Comparison of ENCODE assay signal across 14 cellular contexts in genomic region chr14:75662966-75663365, GRCh38. TPM values are rescaled to one million over a fixed set of nuclear protein-coding genes. Genes with fewer than 3 reads are reported as not detected.
DNase-seq lines count a peak whose midpoint lies in the region; ATAC-seq, FAIRE-seq and TF ChIP-seq lines count a peak whose summit lies in the region.
"Had no signal": no experiment of that assay in that cellular context is flagged by ENCODE, and none has a peak within 500 bp of the region (broad histone marks: within the 10 kb centered on the region; RNA-seq: fewer than 3 reads in every experiment).

No MANE protein-coding gene starts in this region.

- CTCF ChIA-PET in CD8-positive, alpha-beta T cell (lab: Charles Lee): interaction anchor here (0.8 to 1.3 kb wide), 2 partner anchors 8 to 86 kb away, joined by 4 to 5 read pairs; no protein-coding TSS in a partner anchor
- CTCF ChIA-PET in endothelial cell of umbilical vein (lab: Charles Lee): interaction anchor here (1.2 to 1.9 kb wide), 3 partner anchors 47 to 319 kb away, joined by 3 to 9 read pairs (median 6); partner anchors contain the start of gene FLVCR2

- no peak overlapping the region for H3K27ac Mint-ChIP-seq in CD8-positive, alpha-beta T cell

- H2AFZ ChIP-seq in ACC112 (ENCODE audit: low read length, unreplicated experiment) (no peak overlapping the region), endothelial cell of umbilical vein (ENCODE audit: low read depth, low read length) (no peak overlapping the region)

- H3K4me3 ChIP-seq in ACC112 (ENCODE audit: low read depth, low read length) (peak overlapping the region; percentile 84), endothelial cell of umbilical vein (replicated peaks in 1 of 3; ENCODE audit: insufficient read depth in 1 of 3, low read depth in 1 of 3, low read length in 3 of 3) (peak overlapping the region in 1 of 3 experiments; percentile 46)
- H3K4me3 ChIP-seq in CD8-positive, alpha-beta T cell (ENCODE audit: low read depth, low read length): no peak overlapping the region
- H3K4me3 ChIP-seq: adrenal gland had no signal

- H3K4me2 ChIP-seq in endothelial cell of umbilical vein (ENCODE audit: insufficient read depth, low read length): peak overlapping the region; percentile 88

- no peak for DNase-seq in CD8-positive, alpha-beta T cell
- peak; percentile 61 for DNase-seq in RKO (ENCODE audit: low spot score)
- DNase-seq in endothelial cell of umbilical vein (ENCODE audit: low read depth, low spot score): peak; percentile 66
- no peak for DNase-seq in SHP77 (lab: John Stamatoyannopoulos, UW)
- DNase-seq in GM10266 (ENCODE audit: extremely low spot score): no peak
- no peak for DNase-seq in glomerular visceral epithelial cell (ENCODE audit: extremely low spot score)
- no peak for DNase-seq in GM12891 (ENCODE audit: insufficient read length, low spot score)
- DNase-seq: adrenal gland, glutamatergic neuron, midbrain, NCI-H2081 treated with DMSO at 0.1 percent for 48 hours, NCI-H526, RPMI8226 had no signal

- no peak for TF ChIP-seq CTCF in CD8-positive, alpha-beta T cell (IDR thresholded peaks at IDR 0.05)
- no peak for TF ChIP-seq CTCF in endothelial cell of umbilical vein (IDR thresholded peaks at IDR 0.05; ENCODE audit: extremely low read depth in 1 of 2, insufficient read depth in 1 of 2, low read depth in 1 of 2, low read length in 2 of 2)
- TF ChIP-seq CTCF in GM10266 (IDR thresholded peaks at IDR 0.05; ENCODE audit: control insufficient read depth, insufficient read depth, low read depth, missing control alignments): no peak

- ATAC-seq in CD8-positive, alpha-beta T cell: no peak

- FAIRE-seq in endothelial cell of umbilical vein (lab: Jason Lieb, UNC) (peak; percentile 52), GM12891 (lab: Jason Lieb, UNC) (no peak)

- TF ChIP-seq POLR2A in endothelial cell of umbilical vein (IDR thresholded peaks at IDR 0.05; ENCODE audit: low read depth, low read length): peak; percentile 34
- TF ChIP-seq POLR2A in GM12891 (IDR thresholded peaks at IDR 0.05; ENCODE audit: low read depth, low read length): no peak

- H3K4me1 Mint-ChIP-seq in CD8-positive, alpha-beta T cell (ENCODE audit: low read depth): peaks cover 30% of the 10 kb centered on the region

- peak overlapping the region; percentile 66 for H3K9ac ChIP-seq in endothelial cell of umbilical vein (replicated peaks; ENCODE audit: extremely low read depth, insufficient read depth, low read length)

- H3K36me3 ChIP-seq in ACC112 (ENCODE audit: insufficient read depth, low read length): peaks cover 13% of the 10 kb centered on the region
- no peaks in the 10 kb centered on the region for H3K36me3 ChIP-seq in CD8-positive, alpha-beta T cell (ENCODE audit: insufficient read depth, low read length)
- peaks cover 0 to 5% of the 10 kb centered on the region in 2 experiments for H3K36me3 ChIP-seq in endothelial cell of umbilical vein (ENCODE audit: control insufficient read depth in 2 of 2, extremely low read depth in 1 of 2, insufficient read depth in 2 of 2, low read length in 2 of 2)
- H3K36me3 ChIP-seq: adrenal gland had no signal

- H3K27me3 Mint-ChIP-seq in CD8-positive, alpha-beta T cell (ENCODE audit: low read depth): no peaks in the 10 kb centered on the region

- POLR2A ChIA-PET in CD8-positive, alpha-beta T cell (lab: Charles Lee): no interaction called here
- POLR2A ChIA-PET in endothelial cell of umbilical vein (lab: Charles Lee): no interaction called here

- peak overlapping the region; percentile 64 for H3K4me3 Mint-ChIP-seq in CD8-positive, alpha-beta T cell

- BruUV-seq in endothelial cell of umbilical vein (replicated peaks; lab: Mats Ljungman, UMichigan): no TSS peak

- H3K79me2 ChIP-seq in ACC112 (ENCODE audit: control insufficient read depth, insufficient read depth, low read length, unreplicated experiment) (peaks cover 43% of the 10 kb centered on the region), endothelial cell of umbilical vein (ENCODE audit: control insufficient read depth, insufficient read depth, low read length) (peaks cover 67% of the 10 kb centered on the region)

- H3K9me3 ChIP-seq in CD8-positive, alpha-beta T cell (ENCODE audit: low read length): no peaks in the 10 kb centered on the region
- H3K9me3 ChIP-seq in endothelial cell of umbilical vein (replicated peaks; ENCODE audit: control insufficient read depth, insufficient read depth, low read length): no peaks in the 10 kb centered on the region
- H3K9me3 ChIP-seq: adrenal gland had no signal

- dilution Hi-C loops in endothelial cell of umbilical vein (cut with MboI; ENCODE audit: extremely low pct_ligation_motif_present, low sequenced_read_pairs): no loop called here

- peak overlapping the region; percentile 5; the same call in 1 of the 2 replicates for H3K27ac ChIP-seq in ACC112 (ENCODE audit: low read depth, low read length)
- H3K27ac ChIP-seq in CD8-positive, alpha-beta T cell (ENCODE audit: low read depth, low read length): no peak overlapping the region
- H3K27ac ChIP-seq in endothelial cell of umbilical vein (ENCODE audit: insufficient read depth, low read depth, low read length): peak overlapping the region; percentile 71
- H3K27ac ChIP-seq: adrenal gland had no signal

- no peaks in the 10 kb centered on the region for H3K9me3 Mint-ChIP-seq in CD8-positive, alpha-beta T cell

- H3K36me3 Mint-ChIP-seq in CD8-positive, alpha-beta T cell: peaks cover 36% of the 10 kb centered on the region

- intact Hi-C loops in CD8-positive, alpha-beta T cell (cut with DNase I, micrococcal nuclease): loop anchor here (5.0 to 10.0 kb wide), 9 partner anchors 141 to 1442 kb away; partner anchors contain the start of genes ISCA2 (in 2 of the 2), NPC2 (in 2 of the 2), ACYP1 (in 1 of the 2) and ANGEL1 (in 1 of the 2)
- intact Hi-C loops in endothelial cell of umbilical vein (cut with micrococcal nuclease): loop anchor here (5.0 kb wide), 1 partner anchor 489 kb away; the partner anchor contains the start of gene GPATCH2L

- no peaks in the 10 kb centered on the region for H4K20me1 ChIP-seq in endothelial cell of umbilical vein (replicated peaks; ENCODE audit: control insufficient read depth, extremely low read depth, insufficient read depth, low read length)

- H3K9me1 ChIP-seq in endothelial cell of umbilical vein (replicated peaks; ENCODE audit: control insufficient read depth, extremely low read depth, insufficient read depth, low read length): no peaks in the 10 kb centered on the region

- H3K27me3 ChIP-seq in ACC112 (ENCODE audit: insufficient read depth, low read length) (no peaks in the 10 kb centered on the region), endothelial cell of umbilical vein (ENCODE audit: control insufficient read depth in 2 of 2, insufficient read depth in 2 of 2, low read length in 2 of 2) (no peaks in the 10 kb centered on the region)
- no peaks in the 10 kb centered on the region for H3K27me3 ChIP-seq in CD8-positive, alpha-beta T cell (ENCODE audit: insufficient read depth, low read length)
- H3K27me3 ChIP-seq: adrenal gland had no signal

- H3K4me1 ChIP-seq in ACC112 (ENCODE audit: control insufficient read depth, insufficient read depth, low read length, unreplicated experiment) (peaks cover 16% of the 10 kb centered on the region), endothelial cell of umbilical vein (ENCODE audit: control insufficient read depth, extremely low read depth, insufficient read depth, low read length) (peaks cover 33% of the 10 kb centered on the region)
- peaks cover 10% of the 10 kb centered on the region for H3K4me1 ChIP-seq in CD8-positive, alpha-beta T cell (ENCODE audit: insufficient read depth, low read length)

TF ChIP-seq in endothelial cell of umbilical vein, 7 proteins besides CTCF, POLR2A, EP300 and RAD21 (continues in another document):
- TF ChIP-seq FOS (IDR thresholded peaks at IDR 0.05; ENCODE audit: borderline replicate concordance, insufficient read depth, low read length): peak; percentile 71
- TF ChIP-seq GATA2 (IDR thresholded peaks at IDR 0.05; ENCODE audit: insufficient read depth, insufficient read length, low read depth, low read length): peak; percentile 58
- TF ChIP-seq JUN (IDR thresholded peaks at IDR 0.05; ENCODE audit: borderline replicate concordance, insufficient read depth, insufficient read length, low read depth): peak; percentile 22
- TF ChIP-seq MYC (IDR thresholded peaks at IDR 0.05; ENCODE audit: low read depth, low read length): no peak
- no peak for TF ChIP-seq EZH2 (IDR thresholded peaks at IDR 0.05; ENCODE audit: borderline replicate concordance, low read depth, low read length, severe bottlenecking)

TF ChIP-seq in GM12891, 5 proteins besides CTCF, POLR2A, EP300 and RAD21:
- no peak for TF ChIP-seq POU2F2 (IDR thresholded peaks at IDR 0.05; ENCODE audit: low read depth, low read length)
- no peak for TF ChIP-seq TAF1 (IDR thresholded peaks at IDR 0.05; ENCODE audit: low read depth, low read length)
- TF ChIP-seq PAX5 (IDR thresholded peaks at IDR 0.05; ENCODE audit: insufficient read depth, low read length, severe bottlenecking): no peak
- TF ChIP-seq SPI1 (IDR thresholded peaks at IDR 0.05; ENCODE audit: low read depth, low read length): no peak
- TF ChIP-seq POLR2AphosphoS5 (IDR thresholded peaks at IDR 0.05; ENCODE audit: low read depth, low read length): no peak

RNA-seq across cellular contexts. Expression of gene TTLL5, which starts 1.9 kb away (rescaled TPM):
- total RNA-seq in CD8-positive, alpha-beta T cell: 10 to 100 TPM; 17.6 to 17.7 TPM
- total RNA-seq in endothelial cell of umbilical vein: 70.0 and 93.6 TPM in 2 replicates
- 29.3 and 33.2 TPM in 2 replicates for polyA plus RNA-seq in endothelial cell of umbilical vein
- polyA plus RNA-seq in endothelial cell of umbilical vein (2011; cell fraction: cytosol; rRNA removed): 32.4 and 35.9 TPM in 2 replicates
- polyA plus RNA-seq in endothelial cell of umbilical vein (2011; cell fraction: nucleus; rRNA removed): 60.3 and 67.3 TPM in 2 replicates
- 35.4 and 50.2 TPM in 2 replicates for polyA plus RNA-seq in endothelial cell of umbilical vein (2012)
- 114 TPM in 2 replicates for polyA minus RNA-seq in endothelial cell of umbilical vein
- 31.9 TPM for polyA minus RNA-seq in endothelial cell of umbilical vein (2011; cell fraction: cytosol; rRNA and poly(A)+ RNA removed)
- polyA minus RNA-seq in endothelial cell of umbilical vein (2011; cell fraction: nucleus; rRNA and poly(A)+ RNA removed): 152 and 270 TPM in 2 replicates
- polyA plus RNA-seq in GM12891 (2012; ENCODE audit: low read depth, missing spikeins): 11.5 TPM

RNA-seq across cellular contexts. Expression of gene ERG28, which starts 2.3 kb away (rescaled TPM):
- total RNA-seq in CD8-positive, alpha-beta T cell: 1 to 10 TPM; 6.6 to 6.7 TPM
- total RNA-seq in endothelial cell of umbilical vein: 31.4 and 31.9 TPM in 2 replicates
- 46.0 and 49.6 TPM in 2 replicates for polyA plus RNA-seq in endothelial cell of umbilical vein
- 33.7 and 39.4 TPM in 2 replicates for polyA plus RNA-seq in endothelial cell of umbilical vein (2011; cell fraction: cytosol; rRNA removed)
- 9.6 and 9.7 TPM in 2 replicates for polyA plus RNA-seq in endothelial cell of umbilical vein (2011; cell fraction: nucleus; rRNA removed)
- polyA plus RNA-seq in endothelial cell of umbilical vein (2012): 17.7 and 21.3 TPM in 2 replicates
- 22.1 and 24.0 TPM in 2 replicates for polyA minus RNA-seq in endothelial cell of umbilical vein
- polyA minus RNA-seq in endothelial cell of umbilical vein (2011; cell fraction: cytosol; rRNA and poly(A)+ RNA removed): 8.2 TPM
- polyA minus RNA-seq in endothelial cell of umbilical vein (2011; cell fraction: nucleus; rRNA and poly(A)+ RNA removed): 3.3 and 4.0 TPM in 2 replicates
- 20.1 TPM for polyA plus RNA-seq in GM12891 (2012; ENCODE audit: low read depth, missing spikeins)

Comparison
In these comparisons a context has a peak if more than half of its experiments do, and no peak if none do; other contexts are left out.
1. DNase-seq: peak in RKO (single experiment) and endothelial cell of umbilical vein (single experiment); none in CD8-positive, alpha-beta T cell (0 of 7), SHP77 (0 of 2), GM10266 (single experiment), glomerular visceral epithelial cell (single experiment) and GM12891 (single experiment).